ENCODE assay signal across 18 cellular contexts in the genomic region with DNA sequence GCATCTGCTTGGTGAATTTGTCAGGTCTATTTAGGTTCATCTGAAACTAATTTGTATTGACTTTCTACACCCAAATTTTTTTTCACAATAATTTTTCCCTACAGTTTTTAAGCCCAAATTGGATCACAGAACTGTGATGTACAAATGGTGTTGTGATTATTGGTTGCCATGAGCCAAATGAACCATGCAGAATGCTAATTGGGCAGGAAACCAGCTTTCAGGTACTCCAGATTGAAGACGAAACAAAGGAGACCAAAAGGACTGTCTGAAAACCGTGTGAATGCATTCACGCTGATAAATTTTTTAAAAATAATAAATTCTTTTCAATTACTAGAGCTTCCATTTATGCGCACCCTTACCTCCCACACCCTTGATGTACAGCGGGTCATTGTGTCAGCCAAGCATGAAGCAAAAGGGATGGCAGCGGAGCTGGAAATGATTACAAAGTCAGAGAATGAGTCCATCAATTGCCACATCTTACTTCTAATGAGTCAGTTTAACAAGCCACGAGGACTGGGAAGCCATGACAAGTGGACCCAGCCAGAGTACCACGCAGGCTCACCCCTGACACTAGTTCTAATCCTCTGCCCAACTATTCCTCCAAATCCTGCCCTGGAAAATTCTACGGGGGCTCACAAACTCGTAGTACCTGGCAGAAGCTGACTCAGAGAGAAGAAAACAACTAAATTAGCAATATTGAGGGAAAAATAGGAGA.
DNase-seq lines count a peak whose midpoint lies in the region; ATAC-seq and TF ChIP-seq lines count a peak whose summit lies in the region.
"Had no signal": no experiment of that assay in that cellular context is flagged by ENCODE, and none has a peak within 500 bp of the region (broad histone marks: within the 10 kb centered on the region; RNA-seq: fewer than 3 reads in every experiment).

No MANE protein-coding gene starts in this region.

- WGBS in endodermal cell (ENCODE audit: insufficient coverage in 1 of 2, insufficient read length in 1 of 2), 2 experiments, result 75 to 88% methylated on average over 6 to 10 of the region's 10 CpGs
- WGBS in ovary, 3 donors, result 93 to 94% (median 94%) methylated on average over 10 of the region's 10 CpGs

- H3K4me3 Mint-ChIP-seq in endodermal cell (no peak overlapping the region), nephron (peak overlapping the region in 1 of 3 experiments; percentile 37)

- H3K27me3 Mint-ChIP-seq in endodermal cell (ENCODE audit: insufficient read depth) (no peaks in the 10 kb centered on the region), nephron (ENCODE audit: low read depth) (no peaks in the 10 kb centered on the region)

- H3K9ac ChIP-seq in endodermal cell (ENCODE audit: extremely low read depth, low read length, poor library complexity, severe bottlenecking), result no peak overlapping the region
- H3K9ac ChIP-seq: BLaER1 treated with 17β-estradiol and CSF1 and Interleukin-3, amounts not matched to agents 10 nM and 100 nM had no signal

- H3K9me3 ChIP-seq in endodermal cell (ENCODE audit: control insufficient read depth, low read length) (no peaks in the 10 kb centered on the region), ovary (no peaks in the 10 kb centered on the region), left lung (no peaks in the 10 kb centered on the region)
- H3K9me3 ChIP-seq: BLaER1 treated with 17β-estradiol and CSF1 and Interleukin-3, amounts not matched to agents 10 nM and 100 nM; SJSA1 had no signal

- no peak overlapping the region for H3K27ac ChIP-seq in endodermal cell (ENCODE audit: low read depth, low read length)
- no peak overlapping the region for H3K27ac ChIP-seq in ovary
- no peak overlapping the region for H3K27ac ChIP-seq in left lung
- H3K27ac ChIP-seq: 22Rv1; BLaER1 treated with 17β-estradiol and CSF1 and Interleukin-3, amounts not matched to agents 10 nM and 100 nM; SJSA1 had no signal

- peak; percentile 23 for DNase-seq in NCI-H748 (lab: John Stamatoyannopoulos, UW; ENCODE audit: unreplicated experiment)
- no peak for DNase-seq in NCI-H748 treated with DMSO at 0.1 percent for 48 hours (lab: John Stamatoyannopoulos, UW)
- DNase-seq in endodermal cell, result peak; percentile 53
- DNase-seq in ovary, result no peak
- no peak for DNase-seq in activated T-cell treated with anti-CD3 and anti-CD28 coated beads for 4 hours
- no peak for DNase-seq in left lung
- DNase-seq: DMS 273 treated with DMSO at 0.1 percent for 48 hours, HCEC 1CT, Karpas-422, MM.1S, NCI-H187 treated with DMSO at 0.1 percent for 48 hours, NCI-H2171 treated with DMSO at 0.1 percent for 48 hours, NCI-H510A treated with DMSO at 0.1 percent for 48 hours had no signal

- H3K36me3 ChIP-seq in endodermal cell (ENCODE audit: control insufficient read depth, insufficient read depth, low read length) (no peaks in the 10 kb centered on the region), ovary (no peaks in the 10 kb centered on the region), left lung (no peaks in the 10 kb centered on the region)
- H3K36me3 ChIP-seq: BLaER1 treated with 17β-estradiol and CSF1 and Interleukin-3, amounts not matched to agents 10 nM and 100 nM; SJSA1 had no signal

- H3K4me1 Mint-ChIP-seq in endodermal cell, result peaks cover 68% of the 10 kb centered on the region
- peaks cover 86% of the 10 kb centered on the region for H3K4me1 Mint-ChIP-seq in nephron

- intact Hi-C loops in ovary (cut with DNase I) (no loop called here), left lung (cut with DNase I) (no loop called here)

- TF ChIP-seq POLR2A in ovary (IDR thresholded peaks at IDR 0.05), result no peak

- H3K4me3 ChIP-seq in endodermal cell (ENCODE audit: low read length) (no peak overlapping the region), ovary (no peak overlapping the region), left lung (no peak overlapping the region)
- H3K4me3 ChIP-seq: BLaER1 treated with 17β-estradiol and CSF1 and Interleukin-3, amounts not matched to agents 10 nM and 100 nM; SJSA1 had no signal

- no peak for TF ChIP-seq EP300 in ovary (IDR thresholded peaks at IDR 0.05)

- H3K27ac Mint-ChIP-seq in endodermal cell, result peak overlapping the region; percentile 81
- H3K27ac Mint-ChIP-seq in nephron, result peak overlapping the region; percentile 58 to 78 (median 77)

- ATAC-seq in HG02852 (IDR thresholded peaks at IDR 0.05; ENCODE audit: unreplicated experiment), result no peak
- ATAC-seq in left lung, result no peak

- H3K27me3 ChIP-seq in endodermal cell (ENCODE audit: control insufficient read depth, insufficient read depth, low read length, poor library complexity, severe bottlenecking), result no peaks in the 10 kb centered on the region
- H3K27me3 ChIP-seq in ovary, result no peaks in the 10 kb centered on the region
- H3K27me3 ChIP-seq in left lung, result no peaks in the 10 kb centered on the region
- H3K27me3 ChIP-seq: BLaER1 treated with 17β-estradiol and CSF1 and Interleukin-3, amounts not matched to agents 10 nM and 100 nM had no signal

- H3K36me3 Mint-ChIP-seq in endodermal cell (ENCODE audit: low read depth), result peaks cover 24% of the 10 kb centered on the region
- peaks cover 20% of the 10 kb centered on the region for H3K36me3 Mint-ChIP-seq in nephron (ENCODE audit: low read depth)

- H3K9me3 Mint-ChIP-seq in endodermal cell, result no peaks in the 10 kb centered on the region
- no peaks in the 10 kb centered on the region for H3K9me3 Mint-ChIP-seq in nephron

- TF ChIP-seq CTCF in endodermal cell (conservative IDR thresholded peaks at IDR 0.05) (no peak), nephron (IDR thresholded peaks at IDR 0.05; ENCODE audit: unreplicated experiment in 3 of 3) (no peak), ovary (IDR thresholded peaks at IDR 0.05) (no peak), left lung (IDR thresholded peaks at IDR 0.05) (no peak)

- peaks cover 7% of the 10 kb centered on the region for H3K4me1 ChIP-seq in endodermal cell (ENCODE audit: control insufficient read depth, insufficient read depth, low read length)
- peaks cover 1% of the 10 kb centered on the region for H3K4me1 ChIP-seq in ovary (ENCODE audit: insufficient read depth)
- peaks cover 3 to 5% of the 10 kb centered on the region in 2 donors for H3K4me1 ChIP-seq in left lung
- H3K4me1 ChIP-seq: BLaER1 treated with 17β-estradiol and CSF1 and Interleukin-3, amounts not matched to agents 10 nM and 100 nM; SJSA1 had no signal

Comparison
In these comparisons a context has a peak if more than half of its experiments do, and no peak if none do; other contexts are left out.
1. DNase-seq: peak in NCI-H748 (single experiment) and endodermal cell (single experiment); none in NCI-H748 treated with DMSO at 0.1 percent for 48 hours (single experiment), ovary (0 of 5), activated T-cell treated with anti-CD3 and anti-CD28 coated beads for 4 hours (single experiment) and left lung (0 of 2).